In genomic region chr1:178371236-178371635, GRCh38 we compare ENCODE assay signal across 13 cellular contexts.
DNase-seq lines count a peak whose midpoint lies in the region; ATAC-seq and TF ChIP-seq lines count a peak whose summit lies in the region.
"Had no signal": no experiment of that assay in that cellular context is flagged by ENCODE, and none has a peak within 500 bp of the region (broad histone marks: within the 10 kb centered on the region; RNA-seq: fewer than 3 reads in every experiment).

No MANE protein-coding gene starts in this region.

- H3K27me3 Mint-ChIP-seq in glutamatergic neuron (ENCODE audit: unreplicated experiment), result no peaks in the 10 kb centered on the region

- H3K4me3 Mint-ChIP-seq in glutamatergic neuron (ENCODE audit: unreplicated experiment), result no peak overlapping the region
- H3K4me3 Mint-ChIP-seq: activated T-cell treated with anti-CD3 and anti-CD28 coated beads, Interleukin-2, amount 50 U/mL, for 24 hours; stimulated activated naive B cell treated with anti-CD40 and anti-IgM and Interleukin-4, amounts not matched to agents 10 μg/mL and 1 μg/mL and 100 μg/mL, for 72 hours had no signal

- TF ChIP-seq CTCF in glutamatergic neuron (IDR thresholded peaks at IDR 0.05; ENCODE audit: partially characterized antibody, unreplicated experiment), result no peak

- no peaks in the 10 kb centered on the region for H3K36me3 Mint-ChIP-seq in glutamatergic neuron (ENCODE audit: unreplicated experiment)
- H3K36me3 Mint-ChIP-seq: stimulated activated naive B cell treated with anti-CD40 and anti-IgM and Interleukin-4, amounts not matched to agents 10 μg/mL and 1 μg/mL and 100 μg/mL, for 72 hours had no signal

- H3K9me3 Mint-ChIP-seq in glutamatergic neuron (ENCODE audit: unreplicated experiment), result no peaks in the 10 kb centered on the region
- H3K9me3 Mint-ChIP-seq: activated T-cell treated with anti-CD3 and anti-CD28 coated beads, Interleukin-2, amount 50 U/mL, for 24 hours; stimulated activated naive B cell treated with anti-CD40 and anti-IgM and Interleukin-4, amounts not matched to agents 10 μg/mL and 1 μg/mL and 100 μg/mL, for 72 hours had no signal

- DNase-seq in ELR (ENCODE audit: low read depth) (peak; percentile 12), amniotic epithelial cell (ENCODE audit: low read depth) (peak; percentile 13), glutamatergic neuron (peak; percentile 31), retina (peak; percentile 74), NCI-H1048 (lab: John Stamatoyannopoulos, UW) (no peak), NCI-H526 (lab: John Stamatoyannopoulos, UW) (no peak)
- DNase-seq: activated T-cell treated with anti-CD3 and anti-CD28 coated beads, Interleukin-2, amount 50 U/mL, for 24 hours; DMS79 treated with DMSO at 0.1 percent for 48 hours; NCI-H1092; stimulated activated naive B cell treated with anti-CD40 and anti-IgM and Interleukin-4, amounts not matched to agents 10 μg/mL and 1 μg/mL and 100 μg/mL, for 72 hours; SW 1271 had no signal

- H3K4me1 Mint-ChIP-seq in glutamatergic neuron (ENCODE audit: low read depth, unreplicated experiment), result peaks cover 9% of the 10 kb centered on the region

- ATAC-seq in GM18519 (IDR thresholded peaks at IDR 0.05; ENCODE audit: low FRiP score, unreplicated experiment) (no peak), HG03135 (IDR thresholded peaks at IDR 0.05; ENCODE audit: unreplicated experiment) (no peak)
- ATAC-seq: stimulated activated naive B cell treated with anti-CD40 and anti-IgM and Interleukin-4, amounts not matched to agents 10 μg/mL and 1 μg/mL and 100 μg/mL, for 72 hours had no signal

- H3K27ac Mint-ChIP-seq in glutamatergic neuron (ENCODE audit: unreplicated experiment), result no peak overlapping the region
- H3K27ac Mint-ChIP-seq: activated T-cell treated with anti-CD3 and anti-CD28 coated beads, Interleukin-2, amount 50 U/mL, for 24 hours; stimulated activated naive B cell treated with anti-CD40 and anti-IgM and Interleukin-4, amounts not matched to agents 10 μg/mL and 1 μg/mL and 100 μg/mL, for 72 hours had no signal

Comparison
In these comparisons a context has a peak if more than half of its experiments do, and no peak if none do; other contexts are left out.
1. DNase-seq: peak in ELR (single experiment), amniotic epithelial cell (single experiment), glutamatergic neuron (single experiment) and retina (single experiment); none in NCI-H1048 (single experiment) and NCI-H526 (0 of 2).